Comparison of ENCODE assay signal across 1 cellular context in the genomic region with DNA sequence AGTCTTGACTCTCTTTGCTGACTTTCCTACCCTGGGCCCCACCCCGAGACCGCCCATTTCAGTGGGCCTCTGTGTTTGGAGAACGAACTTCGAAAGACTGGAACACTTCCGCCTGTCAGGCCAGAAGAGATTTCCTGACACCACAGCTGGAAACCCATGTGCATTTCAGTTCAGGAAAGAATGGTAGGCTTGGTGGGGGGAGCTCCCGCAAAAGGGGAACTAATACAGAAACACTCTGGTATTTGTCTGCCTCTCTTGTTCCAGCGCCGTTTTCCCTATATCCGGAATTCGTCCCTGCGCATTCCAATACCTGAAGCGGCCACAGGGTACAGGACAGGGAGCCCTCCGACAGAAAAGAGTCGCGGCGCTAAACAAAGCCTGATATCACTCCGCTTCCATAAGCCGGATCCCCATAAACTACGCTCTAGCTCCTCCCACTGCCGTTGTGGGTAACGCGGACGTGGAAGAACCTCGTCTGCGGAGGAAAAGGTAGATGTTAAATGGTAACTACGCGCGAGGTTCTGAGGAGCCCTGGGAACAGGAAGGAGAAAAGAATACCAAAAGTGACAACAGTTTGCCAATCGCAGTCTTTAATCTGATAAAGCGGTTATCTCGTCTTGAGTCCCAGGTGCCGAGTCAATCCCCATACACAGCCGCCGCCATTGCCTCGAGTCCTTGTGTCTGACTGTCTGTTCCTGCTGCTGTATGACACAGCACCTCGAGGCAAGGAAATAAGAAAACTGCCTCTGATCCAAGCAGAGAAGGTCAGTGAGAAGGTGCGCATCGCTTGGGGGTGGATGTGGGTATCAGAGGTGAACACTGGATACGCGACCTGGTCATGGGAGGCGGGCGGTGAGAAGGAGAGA.
TF ChIP-seq lines count a peak whose summit lies in the region.

A gene (plus strand): TSS at position 432 of the 866 bp plus-strand sequence. CDS start 2,627 bp downstream, outside the sequence.

TF ChIP-seq in HepG2, 621 proteins besides CTCF, POLR2A, EP300 and RAD21 (continued from another document and continues in another):
- TF ChIP-seq, protein P1, sequence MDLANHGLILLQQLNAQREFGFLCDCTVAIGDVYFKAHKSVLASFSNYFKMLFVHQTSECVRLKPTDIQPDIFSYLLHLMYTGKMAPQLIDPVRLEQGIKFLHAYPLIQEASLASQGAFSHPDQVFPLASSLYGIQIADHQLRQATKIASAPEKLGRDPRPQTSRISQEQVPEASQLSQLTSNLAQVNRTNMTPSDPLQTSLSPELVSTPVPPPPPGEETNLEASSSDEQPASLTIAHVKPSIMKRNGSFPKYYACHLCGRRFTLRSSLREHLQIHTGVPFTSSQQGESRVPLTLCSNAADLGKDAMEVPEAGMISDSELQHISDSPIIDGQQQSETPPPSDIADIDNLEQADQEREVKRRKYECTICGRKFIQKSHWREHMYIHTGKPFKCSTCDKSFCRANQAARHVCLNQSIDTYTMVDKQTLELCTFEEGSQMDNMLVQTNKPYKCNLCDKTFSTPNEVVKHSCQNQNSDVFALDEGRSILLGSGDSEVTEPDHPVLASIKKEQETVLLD (CRISPR knock-in tag; IDR thresholded peaks at IDR 0.05; ENCODE audit: low read depth), result no peak
- TF ChIP-seq, protein P2, sequence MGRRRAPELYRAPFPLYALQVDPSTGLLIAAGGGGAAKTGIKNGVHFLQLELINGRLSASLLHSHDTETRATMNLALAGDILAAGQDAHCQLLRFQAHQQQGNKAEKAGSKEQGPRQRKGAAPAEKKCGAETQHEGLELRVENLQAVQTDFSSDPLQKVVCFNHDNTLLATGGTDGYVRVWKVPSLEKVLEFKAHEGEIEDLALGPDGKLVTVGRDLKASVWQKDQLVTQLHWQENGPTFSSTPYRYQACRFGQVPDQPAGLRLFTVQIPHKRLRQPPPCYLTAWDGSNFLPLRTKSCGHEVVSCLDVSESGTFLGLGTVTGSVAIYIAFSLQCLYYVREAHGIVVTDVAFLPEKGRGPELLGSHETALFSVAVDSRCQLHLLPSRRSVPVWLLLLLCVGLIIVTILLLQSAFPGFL (CRISPR knock-in tag; IDR thresholded peaks at IDR 0.05), result no peak
- peak; percentile 63; the same call in 1 of the 2 replicates for TF ChIP-seq PHF21A (CRISPR knock-in tag; IDR thresholded peaks at IDR 0.05)
- no peak for TF ChIP-seq ISX (CRISPR knock-in tag; conservative IDR thresholded peaks at IDR 0.05)
- 0 out of 2 replicates have a peak, but pooled peaks have one; percentile 36 for TF ChIP-seq ZNF788 (CRISPR knock-in tag; IDR thresholded peaks at IDR 0.05; ENCODE audit: borderline replicate concordance)
- TF ChIP-seq, protein P3, sequence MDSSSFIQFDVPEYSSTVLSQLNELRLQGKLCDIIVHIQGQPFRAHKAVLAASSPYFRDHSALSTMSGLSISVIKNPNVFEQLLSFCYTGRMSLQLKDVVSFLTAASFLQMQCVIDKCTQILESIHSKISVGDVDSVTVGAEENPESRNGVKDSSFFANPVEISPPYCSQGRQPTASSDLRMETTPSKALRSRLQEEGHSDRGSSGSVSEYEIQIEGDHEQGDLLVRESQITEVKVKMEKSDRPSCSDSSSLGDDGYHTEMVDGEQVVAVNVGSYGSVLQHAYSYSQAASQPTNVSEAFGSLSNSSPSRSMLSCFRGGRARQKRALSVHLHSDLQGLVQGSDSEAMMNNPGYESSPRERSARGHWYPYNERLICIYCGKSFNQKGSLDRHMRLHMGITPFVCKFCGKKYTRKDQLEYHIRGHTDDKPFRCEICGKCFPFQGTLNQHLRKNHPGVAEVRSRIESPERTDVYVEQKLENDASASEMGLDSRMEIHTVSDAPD (CRISPR knock-in tag; IDR thresholded peaks at IDR 0.05), result no peak
- TF ChIP-seq ZNF562 (CRISPR knock-in tag; IDR thresholded peaks at IDR 0.05; ENCODE audit: borderline replicate concordance), result no peak
- no peak for TF ChIP-seq POLR2AphosphoS2 (IDR thresholded peaks at IDR 0.05; ENCODE audit: low read depth, low read length)
- TF ChIP-seq ZNF776 (CRISPR knock-in tag; IDR thresholded peaks at IDR 0.05), result no peak
- TF ChIP-seq PAX8 (CRISPR knock-in tag; IDR thresholded peaks at IDR 0.05; ENCODE audit: borderline replicate concordance), result no peak
- peak; percentile 42; the same call in 1 of the 2 replicates for TF ChIP-seq CREM (IDR thresholded peaks at IDR 0.05)
- no peak for TF ChIP-seq CREM (CRISPR knock-in tag; IDR thresholded peaks at IDR 0.05)
- peak; percentile 48 for TF ChIP-seq SPEN (CRISPR knock-in tag; IDR thresholded peaks at IDR 0.05; ENCODE audit: low read depth)
- no peak for TF ChIP-seq ZNF160 (CRISPR knock-in tag; IDR thresholded peaks at IDR 0.05)
- peak; percentile 71 for TF ChIP-seq YEATS4 (CRISPR knock-in tag; IDR thresholded peaks at IDR 0.05; ENCODE audit: borderline replicate concordance)
- TF ChIP-seq ZNF446 (CRISPR knock-in tag; IDR thresholded peaks at IDR 0.05), result no peak
- TF ChIP-seq RNF2 (conservative IDR thresholded peaks at IDR 0.05; ENCODE audit: low read depth), result no peak
- peak; percentile 42; the same call in 1 of the 2 replicates for TF ChIP-seq HDAC1 (CRISPR knock-in tag; IDR thresholded peaks at IDR 0.05)
- TF ChIP-seq, protein P4, sequence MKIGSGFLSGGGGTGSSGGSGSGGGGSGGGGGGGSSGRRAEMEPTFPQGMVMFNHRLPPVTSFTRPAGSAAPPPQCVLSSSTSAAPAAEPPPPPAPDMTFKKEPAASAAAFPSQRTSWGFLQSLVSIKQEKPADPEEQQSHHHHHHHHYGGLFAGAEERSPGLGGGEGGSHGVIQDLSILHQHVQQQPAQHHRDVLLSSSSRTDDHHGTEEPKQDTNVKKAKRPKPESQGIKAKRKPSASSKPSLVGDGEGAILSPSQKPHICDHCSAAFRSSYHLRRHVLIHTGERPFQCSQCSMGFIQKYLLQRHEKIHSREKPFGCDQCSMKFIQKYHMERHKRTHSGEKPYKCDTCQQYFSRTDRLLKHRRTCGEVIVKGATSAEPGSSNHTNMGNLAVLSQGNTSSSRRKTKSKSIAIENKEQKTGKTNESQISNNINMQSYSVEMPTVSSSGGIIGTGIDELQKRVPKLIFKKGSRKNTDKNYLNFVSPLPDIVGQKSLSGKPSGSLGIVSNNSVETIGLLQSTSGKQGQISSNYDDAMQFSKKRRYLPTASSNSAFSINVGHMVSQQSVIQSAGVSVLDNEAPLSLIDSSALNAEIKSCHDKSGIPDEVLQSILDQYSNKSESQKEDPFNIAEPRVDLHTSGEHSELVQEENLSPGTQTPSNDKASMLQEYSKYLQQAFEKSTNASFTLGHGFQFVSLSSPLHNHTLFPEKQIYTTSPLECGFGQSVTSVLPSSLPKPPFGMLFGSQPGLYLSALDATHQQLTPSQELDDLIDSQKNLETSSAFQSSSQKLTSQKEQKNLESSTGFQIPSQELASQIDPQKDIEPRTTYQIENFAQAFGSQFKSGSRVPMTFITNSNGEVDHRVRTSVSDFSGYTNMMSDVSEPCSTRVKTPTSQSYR (CRISPR knock-in tag; IDR thresholded peaks at IDR 0.05; ENCODE audit: borderline replicate concordance), result no peak
- TF ChIP-seq, protein P5, sequence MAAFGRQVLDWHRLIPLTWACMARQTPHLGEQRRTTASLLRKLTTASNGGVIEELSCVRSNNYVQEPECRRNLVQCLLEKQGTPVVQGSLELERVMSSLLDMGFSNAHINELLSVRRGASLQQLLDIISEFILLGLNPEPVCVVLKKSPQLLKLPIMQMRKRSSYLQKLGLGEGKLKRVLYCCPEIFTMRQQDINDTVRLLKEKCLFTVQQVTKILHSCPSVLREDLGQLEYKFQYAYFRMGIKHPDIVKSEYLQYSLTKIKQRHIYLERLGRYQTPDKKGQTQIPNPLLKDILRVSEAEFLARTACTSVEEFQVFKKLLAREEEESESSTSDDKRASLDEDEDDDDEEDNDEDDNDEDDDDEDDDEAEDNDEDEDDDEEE (CRISPR knock-in tag; IDR thresholded peaks at IDR 0.05), result 0 out of 2 replicates have a peak, but pooled peaks have one; percentile 30
- no peak for TF ChIP-seq REL (CRISPR knock-in tag; conservative IDR thresholded peaks at IDR 0.05)
- TF ChIP-seq, protein P6, sequence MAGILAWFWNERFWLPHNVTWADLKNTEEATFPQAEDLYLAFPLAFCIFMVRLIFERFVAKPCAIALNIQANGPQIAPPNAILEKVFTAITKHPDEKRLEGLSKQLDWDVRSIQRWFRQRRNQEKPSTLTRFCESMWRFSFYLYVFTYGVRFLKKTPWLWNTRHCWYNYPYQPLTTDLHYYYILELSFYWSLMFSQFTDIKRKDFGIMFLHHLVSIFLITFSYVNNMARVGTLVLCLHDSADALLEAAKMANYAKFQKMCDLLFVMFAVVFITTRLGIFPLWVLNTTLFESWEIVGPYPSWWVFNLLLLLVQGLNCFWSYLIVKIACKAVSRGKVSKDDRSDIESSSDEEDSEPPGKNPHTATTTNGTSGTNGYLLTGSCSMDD (CRISPR knock-in tag; IDR thresholded peaks at IDR 0.05), result no peak
- TF ChIP-seq KAT8 (CRISPR knock-in tag; IDR thresholded peaks at IDR 0.05), result 0 out of 2 replicates have a peak, but pooled peaks have one; percentile 42
- TF ChIP-seq, protein P7, sequence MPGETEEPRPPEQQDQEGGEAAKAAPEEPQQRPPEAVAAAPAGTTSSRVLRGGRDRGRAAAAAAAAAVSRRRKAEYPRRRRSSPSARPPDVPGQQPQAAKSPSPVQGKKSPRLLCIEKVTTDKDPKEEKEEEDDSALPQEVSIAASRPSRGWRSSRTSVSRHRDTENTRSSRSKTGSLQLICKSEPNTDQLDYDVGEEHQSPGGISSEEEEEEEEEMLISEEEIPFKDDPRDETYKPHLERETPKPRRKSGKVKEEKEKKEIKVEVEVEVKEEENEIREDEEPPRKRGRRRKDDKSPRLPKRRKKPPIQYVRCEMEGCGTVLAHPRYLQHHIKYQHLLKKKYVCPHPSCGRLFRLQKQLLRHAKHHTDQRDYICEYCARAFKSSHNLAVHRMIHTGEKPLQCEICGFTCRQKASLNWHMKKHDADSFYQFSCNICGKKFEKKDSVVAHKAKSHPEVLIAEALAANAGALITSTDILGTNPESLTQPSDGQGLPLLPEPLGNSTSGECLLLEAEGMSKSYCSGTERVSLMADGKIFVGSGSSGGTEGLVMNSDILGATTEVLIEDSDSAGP (CRISPR knock-in tag; IDR thresholded peaks at IDR 0.05; ENCODE audit: borderline replicate concordance), result 0 out of 2 replicates have a peak, but pooled peaks have one; percentile 41
- no peak for TF ChIP-seq ZNF33A (CRISPR knock-in tag; IDR thresholded peaks at IDR 0.05; ENCODE audit: borderline replicate concordance)
- no peak for TF ChIP-seq HCFC1 (IDR thresholded peaks at IDR 0.05; ENCODE audit: low read depth, low read length)
- TF ChIP-seq EHMT2 (IDR thresholded peaks at IDR 0.05; ENCODE audit: borderline replicate concordance, low read depth, low read length), result no peak
- TF ChIP-seq ZNF451 (CRISPR knock-in tag; IDR thresholded peaks at IDR 0.05), result no peak
- TF ChIP-seq GABPB1 (CRISPR knock-in tag; IDR thresholded peaks at IDR 0.05), result peak; percentile 40; the same call in 1 of the 2 replicates
- TF ChIP-seq ZMYM2 (CRISPR knock-in tag; IDR thresholded peaks at IDR 0.05), result no peak
- TF ChIP-seq MXD4 (CRISPR knock-in tag; IDR thresholded peaks at IDR 0.05), result no peak
- peak; percentile 36; the same call in 1 of the 2 replicates for TF ChIP-seq FOXA3 (CRISPR knock-in tag; IDR thresholded peaks at IDR 0.05)
- TF ChIP-seq ZBTB7B (CRISPR knock-in tag; IDR thresholded peaks at IDR 0.05), result 0 out of 2 replicates have a peak, but pooled peaks have one; percentile 46
- no peak for TF ChIP-seq GZF1 (CRISPR knock-in tag; IDR thresholded peaks at IDR 0.05)
- TF ChIP-seq TBX2 (CRISPR knock-in tag; IDR thresholded peaks at IDR 0.05; ENCODE audit: borderline replicate concordance), result peak; percentile 56; the same call in 1 of the 2 replicates
- no peak for TF ChIP-seq ZSCAN21 (CRISPR knock-in tag; IDR thresholded peaks at IDR 0.05; ENCODE audit: borderline replicate concordance)
- TF ChIP-seq, protein P8, sequence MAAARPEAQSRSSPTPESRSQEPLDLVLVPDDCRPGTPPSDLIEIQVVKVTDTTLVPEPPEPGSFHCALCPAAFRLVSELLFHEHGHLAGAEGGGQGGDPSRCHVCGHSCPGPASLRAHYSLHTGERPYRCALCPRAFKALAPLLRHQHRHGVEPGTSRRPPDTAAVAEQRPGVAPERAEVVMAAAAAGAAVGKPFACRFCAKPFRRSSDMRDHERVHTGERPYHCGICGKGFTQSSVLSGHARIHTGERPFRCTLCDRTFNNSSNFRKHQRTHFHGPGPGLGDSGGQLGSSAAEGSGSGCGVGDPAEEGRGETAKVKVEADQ (CRISPR knock-in tag; IDR thresholded peaks at IDR 0.05; ENCODE audit: borderline replicate concordance), result no peak
- TF ChIP-seq, protein P9, sequence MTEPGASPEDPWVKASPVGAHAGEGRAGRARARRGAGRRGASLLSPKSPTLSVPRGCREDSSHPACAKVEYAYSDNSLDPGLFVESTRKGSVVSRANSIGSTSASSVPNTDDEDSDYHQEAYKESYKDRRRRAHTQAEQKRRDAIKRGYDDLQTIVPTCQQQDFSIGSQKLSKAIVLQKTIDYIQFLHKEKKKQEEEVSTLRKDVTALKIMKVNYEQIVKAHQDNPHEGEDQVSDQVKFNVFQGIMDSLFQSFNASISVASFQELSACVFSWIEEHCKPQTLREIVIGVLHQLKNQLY (CRISPR knock-in tag; IDR thresholded peaks at IDR 0.05), result 0 out of 2 replicates have a peak, but pooled peaks have one; percentile 12
- no peak for TF ChIP-seq TGIF2 (CRISPR knock-in tag; IDR thresholded peaks at IDR 0.05)
- no peak for TF ChIP-seq MLLT10 (CRISPR knock-in tag; IDR thresholded peaks at IDR 0.05)
- TF ChIP-seq, protein P10, sequence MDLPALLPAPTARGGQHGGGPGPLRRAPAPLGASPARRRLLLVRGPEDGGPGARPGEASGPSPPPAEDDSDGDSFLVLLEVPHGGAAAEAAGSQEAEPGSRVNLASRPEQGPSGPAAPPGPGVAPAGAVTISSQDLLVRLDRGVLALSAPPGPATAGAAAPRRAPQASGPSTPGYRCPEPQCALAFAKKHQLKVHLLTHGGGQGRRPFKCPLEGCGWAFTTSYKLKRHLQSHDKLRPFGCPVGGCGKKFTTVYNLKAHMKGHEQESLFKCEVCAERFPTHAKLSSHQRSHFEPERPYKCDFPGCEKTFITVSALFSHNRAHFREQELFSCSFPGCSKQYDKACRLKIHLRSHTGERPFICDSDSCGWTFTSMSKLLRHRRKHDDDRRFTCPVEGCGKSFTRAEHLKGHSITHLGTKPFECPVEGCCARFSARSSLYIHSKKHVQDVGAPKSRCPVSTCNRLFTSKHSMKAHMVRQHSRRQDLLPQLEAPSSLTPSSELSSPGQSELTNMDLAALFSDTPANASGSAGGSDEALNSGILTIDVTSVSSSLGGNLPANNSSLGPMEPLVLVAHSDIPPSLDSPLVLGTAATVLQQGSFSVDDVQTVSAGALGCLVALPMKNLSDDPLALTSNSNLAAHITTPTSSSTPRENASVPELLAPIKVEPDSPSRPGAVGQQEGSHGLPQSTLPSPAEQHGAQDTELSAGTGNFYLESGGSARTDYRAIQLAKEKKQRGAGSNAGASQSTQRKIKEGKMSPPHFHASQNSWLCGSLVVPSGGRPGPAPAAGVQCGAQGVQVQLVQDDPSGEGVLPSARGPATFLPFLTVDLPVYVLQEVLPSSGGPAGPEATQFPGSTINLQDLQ (CRISPR knock-in tag; IDR thresholded peaks at IDR 0.05), result no peak
